In the genomic region with DNA sequence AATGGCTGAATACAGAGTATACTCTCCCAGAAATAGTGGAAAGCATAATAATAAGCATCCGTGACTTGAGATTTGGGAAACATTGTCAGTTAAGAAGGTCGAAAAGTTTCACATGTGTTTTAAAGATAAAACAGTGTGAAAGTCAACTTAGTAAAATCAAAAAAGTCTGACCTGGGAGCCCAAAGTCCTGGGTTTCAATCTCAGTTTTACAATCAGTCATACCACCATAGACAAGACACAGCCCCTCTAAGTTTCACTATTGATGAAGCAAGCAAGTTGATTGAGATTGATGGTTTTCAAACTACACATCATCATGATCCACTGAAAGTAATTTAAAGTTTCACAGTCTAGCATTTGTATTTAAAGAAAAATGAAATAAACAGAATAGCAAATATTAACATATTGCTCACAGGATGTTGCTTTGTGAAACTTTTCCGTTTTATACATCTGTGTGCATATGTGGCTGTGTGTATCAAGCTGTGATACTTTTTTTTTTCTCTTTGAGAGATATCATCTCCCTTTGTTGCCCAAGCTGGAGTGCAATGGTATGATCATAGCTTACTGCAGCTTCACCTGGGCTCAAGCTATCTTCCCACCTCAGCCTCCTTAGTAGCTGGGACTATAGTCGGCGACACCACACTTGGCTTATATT, we compare ENCODE assay signal across 10 cellular contexts.
A peak's percentile ranks its signal among the peaks of the same experiment; 100 is the strongest.
DNase-seq lines count a peak whose midpoint lies in the region; ATAC-seq, FAIRE-seq and TF ChIP-seq lines count a peak whose summit lies in the region.
"Had no signal": no experiment of that assay in that cellular context is flagged by ENCODE, and none has a peak within 500 bp of the region (broad histone marks: within the 10 kb centered on the region; RNA-seq: fewer than 3 reads in every experiment).

No MANE protein-coding gene starts in this region.

- H3K27me3 ChIP-seq in KMS-11 (ENCODE audit: insufficient read depth, low read depth), result no peaks in the 10 kb centered on the region

- no peak for DNase-seq in GM12892 (ENCODE audit: insufficient read length)
- DNase-seq in cortex of kidney (lab: John Stamatoyannopoulos, UW), result no peak
- DNase-seq in caudate nucleus (lab: John Stamatoyannopoulos, UW), result no peak
- DNase-seq in ecto neural progenitor cell (ENCODE audit: low spot score), result no peak
- no peak for DNase-seq in OCI-M2 (lab: John Stamatoyannopoulos, UW; ENCODE audit: unreplicated experiment)
- DNase-seq: HFFc6, NCI-H2081 had no signal

- FAIRE-seq in GM12892 (lab: Jason Lieb, UNC), result peak; percentile 83

- no peaks in the 10 kb centered on the region for H4K20me1 ChIP-seq in KMS-11 (ENCODE audit: insufficient read depth)

- H3K4me2 ChIP-seq in KMS-11, result peak overlapping the region; percentile 37; the same call in 1 of the 2 replicates

- no peak for TF ChIP-seq POLR2A in GM12892 (IDR thresholded peaks at IDR 0.05; ENCODE audit: low read depth, low read length)

- H3K27ac ChIP-seq in KMS-11 (peak overlapping the region; percentile 9; the same call in 1 of the 2 replicates), caudate nucleus (ENCODE audit: low read depth, low read length) (no peak overlapping the region)

- no peaks in the 10 kb centered on the region for H3K36me3 ChIP-seq in KMS-11 (ENCODE audit: insufficient read depth)

- peaks cover 54% of the 10 kb centered on the region for H3K4me1 ChIP-seq in KMS-11 (ENCODE audit: low read depth, poor library complexity, severe bottlenecking)

- no peak overlapping the region for H2AFZ ChIP-seq in KMS-11 (ENCODE audit: low read depth)

- no peak for TF ChIP-seq CTCF in KMS-11 (conservative IDR thresholded peaks at IDR 0.05; ENCODE audit: low read depth, low read length)

- H3K79me2 ChIP-seq in KMS-11 (ENCODE audit: insufficient read depth, low read depth), result no peaks in the 10 kb centered on the region

- H3K9ac ChIP-seq in KMS-11, result no peak overlapping the region

- H3K4me3 ChIP-seq in KMS-11 (IDR thresholded peaks at IDR 0.05; ENCODE audit: insufficient read depth, low read depth, low read length), result no peak overlapping the region

- ATAC-seq in GM19328 (IDR thresholded peaks at IDR 0.05; ENCODE audit: unreplicated experiment) (peak; percentile 81), HG02870 (IDR thresholded peaks at IDR 0.05; ENCODE audit: unreplicated experiment) (peak; percentile 92)
